ENCODE assay signal across 25 cellular contexts in genomic region chr10:112548535-112549276, GRCh38.
"Had no signal": no experiment of that assay in that cellular context is flagged by ENCODE, and none has a peak within 500 bp of the region (broad histone marks: within the 10 kb centered on the region; RNA-seq: fewer than 3 reads in every experiment).

No MANE protein-coding gene starts in this region.

- H3K27ac Mint-ChIP-seq: naive thymus-derived CD4-positive, alpha-beta T cell; progenitor cell of endocrine pancreas had no signal

- H3K9me3 ChIP-seq: mucosa of descending colon, ovary, stomach, testis, thyroid gland, transverse colon, upper lobe of left lung, vagina had no signal

- H3K36me3 ChIP-seq: left ventricle myocardium inferior, ovary, stomach, thyroid gland, transverse colon, upper lobe of left lung, vagina had no signal

- H3K9me3 Mint-ChIP-seq: natural killer cell treated with Interleukin-12 subunit alpha and Interleukin-12 subunit beta and Interleukin-15 and Interleukin-18, amount 100 ng/mL, for 72 hours had no signal

- H2AFZ ChIP-seq: hepatocyte had no signal

- H3K4me2 ChIP-seq: hepatocyte had no signal

- ATAC-seq: mucosa of descending colon; naive thymus-derived CD4-positive, alpha-beta T cell; natural killer cell treated with Interleukin-12 subunit alpha and Interleukin-12 subunit beta and Interleukin-15 and Interleukin-18, amount 100 ng/mL, for 72 hours; right cardiac atrium; sciatic nerve; stimulated activated naive CD8-positive, alpha-beta T cell treated with anti-CD3 and anti-CD28 coated beads, Interleukin-15, Interleukin-2, amounts not matched to agents 100 U/mL and 50 U/mL, for 24 hours had no signal

- H3K79me2 ChIP-seq: hepatocyte had no signal

- DNase-seq: islet precursor cell; left ventricle myocardium inferior; midbrain; mucosa of descending colon; naive thymus-derived CD4-positive, alpha-beta T cell; ovary; retina; right cardiac atrium; stimulated activated CD4-positive, alpha-beta T cell treated with anti-CD3 and anti-CD28 coated beads, Interleukin-12 subunit alpha, Interleukin-12 subunit beta, amount 100 ng/mL, for 4 hours; stimulated activated CD4-positive, alpha-beta T cell treated with anti-CD3 and anti-CD28 coated beads, Interleukin-15, amount 100 ng/mL, for 24 hours; stimulated activated CD4-positive, alpha-beta T cell treated with anti-CD3 and anti-CD28 coated beads, Interleukin-2, amount 100 ng/mL, for 24 hours; stimulated activated CD4-positive, alpha-beta T cell treated with anti-CD3 and anti-CD28 coated beads, Interleukin-4, amount 100 ng/mL, for 1 hour; stimulated activated naive CD8-positive, alpha-beta T cell treated with anti-CD3 and anti-CD28 coated beads, Interleukin-15, Interleukin-2, amounts not matched to agents 100 U/mL and 50 U/mL, for 24 hours; stomach; testis; thyroid gland; transverse colon; upper lobe of left lung had no signal

- H3K27ac ChIP-seq: hepatocyte, left ventricle myocardium inferior, ovary, skin epidermis, stomach, testis, thyroid gland, transverse colon, upper lobe of left lung, vagina had no signal

- H3K27me3 ChIP-seq: hepatocyte, ovary, stomach, testis, thyroid gland, transverse colon, upper lobe of left lung, vagina had no signal

- H3K4me3 Mint-ChIP-seq: naive thymus-derived CD4-positive, alpha-beta T cell; natural killer cell treated with Interleukin-12 subunit alpha and Interleukin-12 subunit beta and Interleukin-15 and Interleukin-18, amount 100 ng/mL, for 72 hours had no signal

- H3K4me3 ChIP-seq: hepatocyte, left ventricle myocardium inferior, lung, mucosa of descending colon, ovary, skin epidermis, stomach, testis, thyroid gland, transverse colon, upper lobe of left lung, vagina had no signal

- H3K4me1 ChIP-seq: left ventricle myocardium inferior, stomach, testis, thyroid gland, upper lobe of left lung, vagina had no signal

- H3K27me3 Mint-ChIP-seq: naive thymus-derived CD4-positive, alpha-beta T cell; natural killer cell treated with Interleukin-12 subunit alpha and Interleukin-12 subunit beta and Interleukin-15 and Interleukin-18, amount 100 ng/mL, for 72 hours; progenitor cell of endocrine pancreas had no signal
